Comparison of ENCODE assay signal across 8 cellular contexts in genomic region chr1:173868266-173869107, GRCh38. TPM values are rescaled to one million over a fixed set of nuclear protein-coding genes. Genes with fewer than 3 reads are reported as not detected.
DNase-seq lines count a peak whose midpoint lies in the region; ATAC-seq and TF ChIP-seq lines count a peak whose summit lies in the region.

TSS of gene ZBTB37 (plus strand) at chr1:173868380. CDS start at chr1:173870226, 1,846 bp downstream.

- intact Hi-C loops in lower leg skin (cut with DNase I; ENCODE audit: low total_unique reads), result no loop called here

- no peak for TF ChIP-seq POLR2A in lower leg skin (IDR thresholded peaks at IDR 0.05)

- H3K27ac ChIP-seq in coronary artery, result peak within 1 kb of the TSS; percentile 94 to 99

- 0 to 1% methylated on average over 44 to 51 of the region's 54 CpGs for WGBS in lower leg skin, 2 donors

- H3K4me3 ChIP-seq in coronary artery (peak within 1 kb of the TSS; percentile 96), lower leg skin (ENCODE audit: low read depth, poor library complexity, severe bottlenecking) (peak within 1 kb of the TSS; percentile 69)

- ATAC-seq in GM19328 (IDR thresholded peaks at IDR 0.05; ENCODE audit: unreplicated experiment) (peak; percentile 53), HG03457 (IDR thresholded peaks at IDR 0.05; ENCODE audit: unreplicated experiment) (peak; percentile 43)

- DNase-seq in AG20443 (ENCODE audit: low spot score), result peak; percentile 81
- peak; percentile 52 for DNase-seq in NCI-H524 treated with DMSO at 0.1 percent for 48 hours (lab: John Stamatoyannopoulos, UW)
- peak; percentile 97 for DNase-seq in activated CD4-positive, alpha-beta T cell treated with anti-CD3 and anti-CD28 coated beads for 48 hours
- peak; percentile 89 for DNase-seq in coronary artery (ENCODE audit: low spot score)
- DNase-seq in lower leg skin (ENCODE audit: low spot score in 2 of 2), result peak; percentile 89 to 98
- peak; percentile 92 to 95 for DNase-seq in stimulated activated CD4-positive, alpha-beta T cell treated with anti-CD3 and anti-CD28 coated beads, Interleukin-4, amount 100 ng/mL, for 48 hours (ENCODE audit: low read depth in 2 of 2)

- TF ChIP-seq CTCF in coronary artery (IDR thresholded peaks at IDR 0.05), result no peak
- no peak for TF ChIP-seq CTCF in lower leg skin (IDR thresholded peaks at IDR 0.05)

RNA-seq across cellular contexts. Expression of gene ZBTB37, which starts in this region (rescaled TPM):
- 1 to 10 TPM; 5.1 to 9.6 (median 7.3) TPM for total RNA-seq in lower leg skin

Comparison
In these comparisons a context has a peak if more than half of its experiments do, and no peak if none do; other contexts are left out.
1. Peak in every context shown above with its lines: DNase-seq, ATAC-seq, H3K4me3 ChIP-seq and H3K27ac ChIP-seq.